Comparison of ENCODE assay signal across 18 cellular contexts in the genomic region with DNA sequence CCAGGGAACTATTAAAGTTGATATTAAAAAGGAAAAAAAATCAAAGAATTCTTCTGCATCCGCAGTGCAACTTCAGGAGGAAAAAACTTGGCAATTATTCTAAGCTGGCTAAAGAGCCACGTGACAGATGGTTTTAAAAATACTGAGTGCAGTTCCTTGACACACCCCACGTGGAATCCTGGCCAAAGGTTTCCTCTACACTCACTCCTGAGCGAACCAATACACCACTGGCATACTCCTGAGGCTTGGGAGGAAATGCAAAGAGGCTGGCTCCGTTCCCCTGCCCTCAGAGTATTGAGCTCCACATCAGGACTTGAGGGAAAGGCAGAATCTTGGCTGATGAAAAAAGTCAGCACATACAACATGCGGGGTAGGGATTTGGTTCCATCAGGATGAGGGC.
DNase-seq lines count a peak whose midpoint lies in the region; ATAC-seq and TF ChIP-seq lines count a peak whose summit lies in the region.
"Had no signal": no experiment of that assay in that cellular context is flagged by ENCODE, and none has a peak within 500 bp of the region (broad histone marks: within the 10 kb centered on the region; RNA-seq: fewer than 3 reads in every experiment).

No MANE protein-coding gene starts in this region.

- 31% methylated on average over 6 of the region's 6 CpGs for WGBS in right cardiac atrium
- 17 to 32% methylated on average over 1 to 6 of the region's 6 CpGs for WGBS in gastroesophageal sphincter (ENCODE audit: low coverage in 1 of 2), 2 donors

- H3K9me3 ChIP-seq in right cardiac atrium (ENCODE audit: control insufficient read depth, low read length) (no peaks in the 10 kb centered on the region), gastroesophageal sphincter (no peaks in the 10 kb centered on the region)

- no peaks in the 10 kb centered on the region for H3K4me1 ChIP-seq in right cardiac atrium (ENCODE audit: control insufficient read depth, insufficient read depth, low read length)
- peaks cover 0 to 10% (median 0%) of the 10 kb centered on the region in 3 donors for H3K4me1 ChIP-seq in gastroesophageal sphincter

- H3K4me3 ChIP-seq in right cardiac atrium (ENCODE audit: low read length): no peak overlapping the region
- H3K4me3 ChIP-seq in gastroesophageal sphincter: no peak overlapping the region

- TF ChIP-seq CTCF in gastroesophageal sphincter (IDR thresholded peaks at IDR 0.05): no peak

- H3K27me3 ChIP-seq in right cardiac atrium (ENCODE audit: control insufficient read depth, insufficient read depth) (no peaks in the 10 kb centered on the region), gastroesophageal sphincter (no peaks in the 10 kb centered on the region)

- intact Hi-C loops in right cardiac atrium (cut with DNase I) (no loop called here), Right ventricle myocardium inferior (cut with DNase I) (no loop called here), sciatic nerve (cut with DNase I) (no loop called here)

- H3K27ac ChIP-seq in right cardiac atrium (ENCODE audit: low read length): no peak overlapping the region
- H3K27ac ChIP-seq in gastroesophageal sphincter: no peak overlapping the region
- H3K27ac ChIP-seq: C4-2B, KMS-11 had no signal

- DNase-seq in right cardiac atrium (no peak), Right ventricle myocardium inferior (ENCODE audit: missing footprints) (no peak), sciatic nerve (ENCODE audit: low spot score) (no peak), NCI-H1105 (lab: John Stamatoyannopoulos, UW) (no peak), T1000 (lab: John Stamatoyannopoulos, UW) (no peak)
- DNase-seq: DMS153; HFFc6; NCI-H1092; NCI-H2081 treated with DMSO at 0.1 percent for 48 hours; NCI-H226; NCI-H526 treated with DMSO at 0.1 percent for 48 hours; NK-92 treated with Interleukin-12 subunit alpha and Interleukin-12 subunit beta, amount 100 ng/mL, for 24 hours; OCI-M1 had no signal

- H3K36me3 ChIP-seq in gastroesophageal sphincter: no peaks in the 10 kb centered on the region

- no peak for TF ChIP-seq EP300 in gastroesophageal sphincter (IDR thresholded peaks at IDR 0.05)

- TF ChIP-seq POLR2A in gastroesophageal sphincter (IDR thresholded peaks at IDR 0.05): no peak

- ATAC-seq in right cardiac atrium (peak; percentile 54 to 62), Right ventricle myocardium inferior (no peak), gastroesophageal sphincter (peak; percentile 34), sciatic nerve (peak; percentile 82), HG02852 (IDR thresholded peaks at IDR 0.05; ENCODE audit: unreplicated experiment) (no peak), GM21528 (IDR thresholded peaks at IDR 0.05; ENCODE audit: low FRiP score, unreplicated experiment) (no peak)

Comparison
In these comparisons a context has a peak if more than half of its experiments do, and no peak if none do; other contexts are left out.
1. ATAC-seq: peak in right cardiac atrium (2 of 2), gastroesophageal sphincter (single experiment) and sciatic nerve (single experiment); none in Right ventricle myocardium inferior (single experiment), HG02852 (single experiment) and GM21528 (single experiment).